In the genomic region with DNA sequence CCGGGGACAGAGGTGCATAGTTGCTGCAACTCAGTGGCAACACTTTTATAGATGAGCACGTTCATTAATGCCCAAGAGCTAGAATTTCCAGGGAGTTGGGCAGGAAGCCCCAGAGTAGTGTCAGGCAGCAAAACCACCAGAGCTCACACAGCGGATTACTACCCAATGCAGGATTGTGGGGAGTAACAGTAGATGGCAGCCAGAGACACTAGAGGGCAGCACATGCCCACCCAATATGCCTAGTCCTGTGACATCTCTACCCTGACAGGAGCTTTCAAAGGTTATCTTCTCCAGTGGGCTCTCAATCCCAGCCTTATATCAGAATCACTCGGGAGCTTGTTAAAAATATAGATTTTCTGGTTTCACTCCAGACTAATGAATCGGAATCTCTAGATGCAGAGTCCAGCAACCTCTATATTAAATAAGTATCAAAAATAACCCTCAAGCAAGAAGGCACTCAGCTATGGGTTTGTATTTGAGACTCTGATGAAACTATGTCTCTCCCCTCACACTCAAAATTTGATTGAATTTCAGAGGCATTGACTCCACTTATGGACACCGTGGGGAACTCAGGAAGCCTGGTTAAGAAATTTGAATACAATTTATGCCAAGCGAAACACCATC, we compare ENCODE assay signal across 8 cellular contexts. TPM values are rescaled to one million over a fixed set of nuclear protein-coding genes. Genes with fewer than 3 reads are reported as not detected.
DNase-seq lines count a peak whose midpoint lies in the region; ATAC-seq and TF ChIP-seq lines count a peak whose summit lies in the region.

No MANE protein-coding gene starts in this region.

- no peak overlapping the region for H3K9ac ChIP-seq in adipocyte (ENCODE audit: low read length)

- POLR2A ChIA-PET in HEK293 (lab: Yijun Ruan, JAX), result interaction anchor here (0.5 to 1.2 kb wide), 7 partner anchors 86 to 733 kb away, joined by 4 to 7 read pairs (median 5); a partner anchor contains a TSS

- DNase-seq in ELR (ENCODE audit: low read depth) (peak; percentile 81), NCI-H128 (lab: John Stamatoyannopoulos, UW; ENCODE audit: unreplicated experiment) (peak; percentile 48), T follicular helper cell (ENCODE audit: low read depth) (peak; percentile 74), adipocyte (ENCODE audit: low read depth) (peak; percentile 88), heart right ventricle (peak; percentile 71 to 76), putamen (ENCODE audit: low spot score) (peak; percentile 85)

- 24 to 27% methylated on average over 7 of the region's 7 CpGs for WGBS in heart right ventricle, 2 donors

- H3K27me3 ChIP-seq in adipocyte (replicated peaks; ENCODE audit: control insufficient read depth, insufficient read depth, low read length) (peaks cover 42% of the 10 kb centered on the region), heart right ventricle (peaks cover 0 to 37% (median 25%) of the 10 kb centered on the region in 7 donors)

- intact Hi-C loops in heart right ventricle (cut with DNase I), result loop anchor here (1.0 to 10.0 kb wide), 13 partner anchors 78 to 578 kb away; a partner anchor contains a TSS

- H3K27ac ChIP-seq in HEK293 (ENCODE audit: extremely low read depth, low read depth, low read length) (no peak overlapping the region), heart right ventricle (no peak overlapping the region)

- H3K36me3 ChIP-seq in HEK293 (ENCODE audit: control insufficient read depth in 2 of 2, insufficient read depth in 1 of 2, low read length in 2 of 2) (no peaks in the 10 kb centered on the region), adipocyte (ENCODE audit: control insufficient read depth, insufficient read depth, low read length, severe bottlenecking) (no peaks in the 10 kb centered on the region), heart right ventricle (no peaks in the 10 kb centered on the region)

- H3K9me3 ChIP-seq in HEK293 (ENCODE audit: control insufficient read depth, insufficient read depth, low read depth, low read length) (no peaks in the 10 kb centered on the region), adipocyte (ENCODE audit: control insufficient read depth, low read length) (no peaks in the 10 kb centered on the region), heart right ventricle (no peaks in the 10 kb centered on the region)

- H3K4me1 ChIP-seq in HEK293 (ENCODE audit: control insufficient read depth, insufficient read depth, low read length), result no peaks in the 10 kb centered on the region
- no peaks in the 10 kb centered on the region for H3K4me1 ChIP-seq in adipocyte (ENCODE audit: control insufficient read depth, insufficient read depth, low read length)
- H3K4me1 ChIP-seq in heart right ventricle, result no peaks in the 10 kb centered on the region

- TF ChIP-seq CTCF in HEK293 (tag by site-specific recombination; IDR thresholded peaks at IDR 0.05), result peak; percentile 49
- TF ChIP-seq CTCF in heart right ventricle (IDR thresholded peaks at IDR 0.05), result peak; percentile 49 to 91 (median 87)

- CTCF ChIA-PET in HEK293 (lab: Yijun Ruan, JAX), result interaction anchor here (0.5 to 6.9 kb wide), 92 partner anchors 9 to 1407 kb away, joined by 3 to 124 read pairs (median 4); a partner anchor contains a TSS

- ATAC-seq in heart right ventricle (peak; percentile 97 to 100 (median 98)), HG02610 (IDR thresholded peaks at IDR 0.05; ENCODE audit: unreplicated experiment) (no peak)

- H3K4me3 ChIP-seq in HEK293 (ENCODE audit: low read depth, low read length) (no peak overlapping the region), adipocyte (ENCODE audit: low read length) (no peak overlapping the region), heart right ventricle (no peak overlapping the region)

TF ChIP-seq in HEK293, 187 proteins besides CTCF, POLR2A, EP300 and RAD21:
- TF ChIP-seq ZNF654 (tag by site-specific recombination; IDR thresholded peaks at IDR 0.05; ENCODE audit: low read depth) (peak; percentile 92), ZNF626 (tag by site-specific recombination; IDR thresholded peaks at IDR 0.05) (no peak)
TF ChIP-seq in HEK293: peak in this region for 1.

RNA-seq across cellular contexts. Expression of a gene that starts 58.4 kb away (rescaled TPM):
- 1 to 10 TPM in 1 of 10 donors, under 1 TPM in 9; 0.11 to 2.2 (median 0.44) TPM for total RNA-seq in heart right ventricle
- polyA plus RNA-seq in heart right ventricle, result under 1 TPM; 0.07 to 0.09 TPM
